In genomic region chr22:48622891-48623545, GRCh38 we compare ENCODE assay signal across 30 cellular contexts.
"Had no signal": no experiment of that assay in that cellular context is flagged by ENCODE, and none has a peak within 500 bp of the region (broad histone marks: within the 10 kb centered on the region; RNA-seq: fewer than 3 reads in every experiment).

No MANE protein-coding gene starts in this region.

- H3K4me3 Mint-ChIP-seq: activated B cell treated with CpG ODN at 0.5 μM for 24 hours; activated CD8-positive, alpha-beta T cell treated with anti-CD3 and anti-CD28 coated beads for 36 hours; activated naive CD4-positive, alpha-beta T cell treated with anti-CD3 and anti-CD28 coated beads, Interleukin-2, amount 50 U/mL, for 24 hours; activated naive CD8-positive, alpha-beta T cell treated with anti-CD3 and anti-CD28 coated beads for 36 hours; activated naive CD8-positive, alpha-beta T cell treated with anti-CD3 and anti-CD28 coated beads, Interleukin-2, amount 50 U/mL, for 24 hours; activated T-cell treated with anti-CD3 and anti-CD28 coated beads, Interleukin-2, amount 50 U/mL, for 4 hours; activated T-helper 17 cell treated with anti-CD3 and anti-CD28 coated beads, Interleukin-2, amount 50 U/mL, for 72 hours; brain; T-helper 1 cell treated with Interleukin-12 subunit alpha and Interleukin-12 subunit beta and Interleukin-4 antibody, amounts not matched to agents 30 μg/mL and 1 μg/mL, for 36 hours had no signal

- ATAC-seq: activated CD4-positive, CD25-positive, alpha-beta regulatory T cell treated with anti-CD3 and anti-CD28 coated beads, Interleukin-2, amount 50 U/mL, for 24 hours; activated CD8-positive, alpha-beta T cell treated with anti-CD3 and anti-CD28 coated beads for 36 hours; activated naive CD8-positive, alpha-beta T cell treated with anti-CD3 and anti-CD28 coated beads, Interleukin-2, amount 50 U/mL, for 24 hours; activated T-cell treated with anti-CD3 and anti-CD28 coated beads, Interleukin-2, amount 50 U/mL, for 4 hours; activated T-helper 17 cell treated with anti-CD3 and anti-CD28 coated beads, Interleukin-2, amount 50 U/mL, for 72 hours; esophagus mucosa; heart left ventricle had no signal

- H3K27ac Mint-ChIP-seq: activated B cell treated with CpG ODN at 0.5 μM for 24 hours; activated CD8-positive, alpha-beta T cell treated with anti-CD3 and anti-CD28 coated beads for 36 hours; activated naive CD4-positive, alpha-beta T cell treated with anti-CD3 and anti-CD28 coated beads, Interleukin-2, amount 50 U/mL, for 24 hours; activated naive CD8-positive, alpha-beta T cell treated with anti-CD3 and anti-CD28 coated beads for 36 hours; activated naive CD8-positive, alpha-beta T cell treated with anti-CD3 and anti-CD28 coated beads, Interleukin-2, amount 50 U/mL, for 24 hours; activated T-helper 17 cell treated with anti-CD3 and anti-CD28 coated beads, Interleukin-2, amount 50 U/mL, for 72 hours; T-helper 1 cell treated with Interleukin-12 subunit alpha and Interleukin-12 subunit beta and Interleukin-4 antibody, amounts not matched to agents 30 μg/mL and 1 μg/mL, for 36 hours had no signal

- H3K27me3 Mint-ChIP-seq: activated B cell treated with CpG ODN at 0.5 μM for 24 hours; activated naive CD4-positive, alpha-beta T cell treated with anti-CD3 and anti-CD28 coated beads, Interleukin-2, amount 50 U/mL, for 24 hours; activated naive CD8-positive, alpha-beta T cell treated with anti-CD3 and anti-CD28 coated beads, Interleukin-2, amount 50 U/mL, for 24 hours; activated T-helper 17 cell treated with anti-CD3 and anti-CD28 coated beads, Interleukin-2, amount 50 U/mL, for 72 hours; brain had no signal

- H3K36me3 ChIP-seq: ascending aorta, breast epithelium, cardiac muscle cell, colonic mucosa, heart left ventricle, WERI-Rb-1 had no signal

- H3K9me3 Mint-ChIP-seq: activated B cell treated with CpG ODN at 0.5 μM for 24 hours; activated CD8-positive, alpha-beta T cell treated with anti-CD3 and anti-CD28 coated beads for 36 hours; activated naive CD4-positive, alpha-beta T cell treated with anti-CD3 and anti-CD28 coated beads, Interleukin-2, amount 50 U/mL, for 24 hours; activated naive CD8-positive, alpha-beta T cell treated with anti-CD3 and anti-CD28 coated beads for 36 hours; activated naive CD8-positive, alpha-beta T cell treated with anti-CD3 and anti-CD28 coated beads, Interleukin-2, amount 50 U/mL, for 24 hours; activated T-cell treated with anti-CD3 and anti-CD28 coated beads, Interleukin-2, amount 50 U/mL, for 4 hours; activated T-helper 17 cell treated with anti-CD3 and anti-CD28 coated beads, Interleukin-2, amount 50 U/mL, for 72 hours; brain; T-helper 1 cell treated with Interleukin-12 subunit alpha and Interleukin-12 subunit beta and Interleukin-4 antibody, amounts not matched to agents 30 μg/mL and 1 μg/mL, for 36 hours had no signal

- H3K36me3 Mint-ChIP-seq: activated naive CD4-positive, alpha-beta T cell treated with anti-CD3 and anti-CD28 coated beads, Interleukin-2, amount 50 U/mL, for 24 hours; activated naive CD8-positive, alpha-beta T cell treated with anti-CD3 and anti-CD28 coated beads for 36 hours; brain had no signal

- H3K4me1 Mint-ChIP-seq: activated B cell treated with CpG ODN at 0.5 μM for 24 hours; activated naive CD4-positive, alpha-beta T cell treated with anti-CD3 and anti-CD28 coated beads, Interleukin-2, amount 50 U/mL, for 24 hours; activated naive CD8-positive, alpha-beta T cell treated with anti-CD3 and anti-CD28 coated beads for 36 hours; activated naive CD8-positive, alpha-beta T cell treated with anti-CD3 and anti-CD28 coated beads, Interleukin-2, amount 50 U/mL, for 24 hours; activated T-helper 17 cell treated with anti-CD3 and anti-CD28 coated beads, Interleukin-2, amount 50 U/mL, for 72 hours had no signal

- DNase-seq: activated B cell treated with CpG ODN at 0.5 μM for 24 hours; activated CD4-positive, alpha-beta T cell treated with anti-CD3 and anti-CD28 coated beads for 48 hours; activated CD4-positive, alpha-beta T cell treated with anti-CD3 and anti-CD28 coated beads, Interleukin-2, amount 50 U/mL, for 1 hour; activated CD4-positive, alpha-beta T cell treated with anti-CD3 and anti-CD28 coated beads, Interleukin-2, amount 50 U/mL, for 48 hours; activated CD8-positive, alpha-beta memory T cell treated with anti-CD3 and anti-CD28 coated beads for 24 hours; activated CD8-positive, alpha-beta T cell treated with anti-CD3 and anti-CD28 coated beads for 36 hours; activated effector memory CD4-positive, alpha-beta T cell treated with Interleukin-2 at 50 U/mL for 16 hours; activated gamma-delta T cell treated with Interleukin-2 at 50 U/mL for 16 hours; activated naive CD4-positive, alpha-beta T cell treated with Interleukin-2 at 50 U/mL for 16 hours; activated naive CD8-positive, alpha-beta T cell treated with anti-CD3 and anti-CD28 coated beads for 36 hours; activated naive CD8-positive, alpha-beta T cell treated with anti-CD3 and anti-CD28 coated beads, Interleukin-2, amount 50 U/mL, for 24 hours; activated T-cell treated with anti-CD3 and anti-CD28 coated beads, Interleukin-2, amount 50 U/mL, for 4 hours; central memory CD4-positive, alpha-beta T cell; cerebellar nuclear complex; colonic mucosa; effector CD8-positive, alpha-beta T cell; foreskin fibroblast; glutamatergic neuron; heart left ventricle; T1000; WERI-Rb-1 had no signal

- H3K4me3 ChIP-seq: ascending aorta, breast epithelium, cardiac muscle cell, colonic mucosa, heart left ventricle had no signal

- H3K27me3 ChIP-seq: ascending aorta, cardiac muscle cell, colonic mucosa had no signal
